9 cellular contexts compared by ENCODE assay signal in the genomic region with DNA sequence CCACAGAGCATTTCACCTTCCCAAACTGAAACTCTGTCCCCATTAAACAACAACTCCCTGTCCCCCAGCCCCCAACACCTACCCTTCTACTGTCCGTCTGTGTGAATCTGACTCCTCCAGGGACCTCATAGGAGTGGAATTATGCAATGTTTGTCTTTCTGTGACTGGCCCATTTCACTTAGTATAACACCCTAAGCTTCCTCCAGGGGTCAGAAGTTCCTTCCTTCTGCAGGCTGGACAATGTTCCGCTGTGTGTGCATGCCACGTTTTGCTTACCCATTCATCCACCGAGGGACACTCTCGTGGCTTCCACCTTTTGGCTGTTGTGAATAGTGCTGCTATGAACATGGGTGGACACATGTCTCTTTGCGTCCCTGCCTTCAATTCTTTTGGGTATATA. TPM values are rescaled to one million over a fixed set of nuclear protein-coding genes. Genes with fewer than 3 reads are reported as not detected.
DNase-seq lines count a peak whose midpoint lies in the region; ATAC-seq, FAIRE-seq and TF ChIP-seq lines count a peak whose summit lies in the region.
"Had no signal": no experiment of that assay in that cellular context is flagged by ENCODE, and none has a peak within 500 bp of the region (broad histone marks: within the 10 kb centered on the region; RNA-seq: fewer than 3 reads in every experiment).

No MANE protein-coding gene starts in this region.

- POLR2A ChIA-PET in CD4-positive, alpha-beta T cell (lab: Charles Lee), result no interaction called here

- peak overlapping the region; percentile 98 for H3K27ac Mint-ChIP-seq in CD4-positive, alpha-beta T cell
- H3K27ac Mint-ChIP-seq in chondrocyte (ENCODE audit: unreplicated experiment), result no peak overlapping the region

- intact Hi-C loops in CD4-positive, alpha-beta T cell (cut with DNase I, micrococcal nuclease), result no loop called here

- H3K4me1 ChIP-seq in liver (ENCODE audit: control insufficient read depth in 4 of 4, insufficient read depth in 4 of 4, low read length in 3 of 4), result peaks cover 0 to 12% (median 2%) of the 10 kb centered on the region in 4 donors

- no peak for FAIRE-seq in H54 (lab: Jason Lieb, UNC)
- FAIRE-seq: endometrium had no signal

- peak overlapping the region; percentile 45 for H3K4me3 Mint-ChIP-seq in CD4-positive, alpha-beta T cell
- H3K4me3 Mint-ChIP-seq in chondrocyte (ENCODE audit: unreplicated experiment), result no peak overlapping the region

- ATAC-seq in CD4-positive, alpha-beta T cell (ENCODE audit: poor library complexity), result no peak
- ATAC-seq in GM21381 (IDR thresholded peaks at IDR 0.05; ENCODE audit: unreplicated experiment), result no peak

- no peak for TF ChIP-seq POLR2A in H54 (IDR thresholded peaks at IDR 0.05; ENCODE audit: low read depth, low read length)

- no peak for DNase-seq in CD4-positive, alpha-beta T cell
- DNase-seq in LNCaP clone FGC (ENCODE audit: low read depth), result peak; percentile 27
- DNase-seq in chondrocyte (ENCODE audit: low spot score), result no peak
- DNase-seq in NCI-H1417 treated with DMSO at 0.1 percent for 48 hours (lab: John Stamatoyannopoulos, UW), result no peak
- DNase-seq in stimulated activated naive CD4-positive, alpha-beta T cell (lab: John Stamatoyannopoulos, UW), result no peak
- no peak for DNase-seq in H54 (ENCODE audit: insufficient read length, low spot score)

- H3K9ac ChIP-seq in liver (ENCODE audit: low read depth in 1 of 2, low read length in 2 of 2), result no peak overlapping the region

- no peak for TF ChIP-seq CTCF in CD4-positive, alpha-beta T cell (IDR thresholded peaks at IDR 0.05)
- TF ChIP-seq CTCF in LNCaP clone FGC (IDR thresholded peaks at IDR 0.05; ENCODE audit: control insufficient read depth, extremely low read depth, insufficient read depth) (peak; percentile 44), chondrocyte (IDR thresholded peaks at IDR 0.05) (peak; percentile 67), liver (IDR thresholded peaks at IDR 0.05; ENCODE audit: low read depth, low read length, missing input control) (peak; percentile 28)

- peak; percentile 76 to 78 for TF ChIP-seq RAD21 in liver (IDR thresholded peaks at IDR 0.05)

- peak overlapping the region; percentile 47 for H3K27ac ChIP-seq in CD4-positive, alpha-beta T cell (ENCODE audit: low read depth, low read length)
- no peak overlapping the region for H3K27ac ChIP-seq in liver (ENCODE audit: low read depth in 1 of 2, low read length in 2 of 2)

- CTCF ChIA-PET in CD4-positive, alpha-beta T cell (lab: Charles Lee), result no interaction called here

- WGBS in liver, result 29% methylated on average over 6 of the region's 6 CpGs

- H3K9me3 ChIP-seq in CD4-positive, alpha-beta T cell (ENCODE audit: control insufficient read depth, low read length), result no peaks in the 10 kb centered on the region
- no peaks in the 10 kb centered on the region for H3K9me3 ChIP-seq in liver (ENCODE audit: control insufficient read depth in 4 of 4, low read length in 3 of 4)

- H3K9me3 Mint-ChIP-seq in CD4-positive, alpha-beta T cell, result peaks cover 8% of the 10 kb centered on the region
- H3K9me3 Mint-ChIP-seq in chondrocyte (ENCODE audit: low read depth), result no peaks in the 10 kb centered on the region

- peaks cover 0 to 8% (median 0%) of the 10 kb centered on the region in 4 donors for H3K36me3 ChIP-seq in liver (ENCODE audit: control insufficient read depth in 4 of 4, insufficient read depth in 3 of 4, low read depth in 1 of 4, low read length in 3 of 4)

- H3K27me3 ChIP-seq in CD4-positive, alpha-beta T cell (ENCODE audit: control insufficient read depth, insufficient read depth, low read length), result no peaks in the 10 kb centered on the region
- no peaks in the 10 kb centered on the region for H3K27me3 ChIP-seq in liver (ENCODE audit: control insufficient read depth in 4 of 4, insufficient read depth in 4 of 4, low read length in 3 of 4)

- H3K4me3 ChIP-seq in LNCaP clone FGC (ENCODE audit: low read depth, low read length), result no peak overlapping the region
- no peak overlapping the region for H3K4me3 ChIP-seq in liver (ENCODE audit: low read depth in 1 of 3, low read length in 3 of 3)

- no peaks in the 10 kb centered on the region for H3K27me3 Mint-ChIP-seq in CD4-positive, alpha-beta T cell
- H3K27me3 Mint-ChIP-seq in chondrocyte (ENCODE audit: low read depth), result no peaks in the 10 kb centered on the region

- H3K36me3 Mint-ChIP-seq in CD4-positive, alpha-beta T cell (ENCODE audit: low read depth), result peaks cover 22% of the 10 kb centered on the region
- H3K36me3 Mint-ChIP-seq in chondrocyte (ENCODE audit: low read depth), result peaks cover 47% of the 10 kb centered on the region

- H3K4me1 Mint-ChIP-seq in CD4-positive, alpha-beta T cell (ENCODE audit: low read depth), result peaks cover 62% of the 10 kb centered on the region
- H3K4me1 Mint-ChIP-seq in chondrocyte (ENCODE audit: low read depth), result peaks cover 9% of the 10 kb centered on the region

TF ChIP-seq in liver, 16 proteins besides CTCF, POLR2A, EP300 and RAD21:
- TF ChIP-seq, protein P1, sequence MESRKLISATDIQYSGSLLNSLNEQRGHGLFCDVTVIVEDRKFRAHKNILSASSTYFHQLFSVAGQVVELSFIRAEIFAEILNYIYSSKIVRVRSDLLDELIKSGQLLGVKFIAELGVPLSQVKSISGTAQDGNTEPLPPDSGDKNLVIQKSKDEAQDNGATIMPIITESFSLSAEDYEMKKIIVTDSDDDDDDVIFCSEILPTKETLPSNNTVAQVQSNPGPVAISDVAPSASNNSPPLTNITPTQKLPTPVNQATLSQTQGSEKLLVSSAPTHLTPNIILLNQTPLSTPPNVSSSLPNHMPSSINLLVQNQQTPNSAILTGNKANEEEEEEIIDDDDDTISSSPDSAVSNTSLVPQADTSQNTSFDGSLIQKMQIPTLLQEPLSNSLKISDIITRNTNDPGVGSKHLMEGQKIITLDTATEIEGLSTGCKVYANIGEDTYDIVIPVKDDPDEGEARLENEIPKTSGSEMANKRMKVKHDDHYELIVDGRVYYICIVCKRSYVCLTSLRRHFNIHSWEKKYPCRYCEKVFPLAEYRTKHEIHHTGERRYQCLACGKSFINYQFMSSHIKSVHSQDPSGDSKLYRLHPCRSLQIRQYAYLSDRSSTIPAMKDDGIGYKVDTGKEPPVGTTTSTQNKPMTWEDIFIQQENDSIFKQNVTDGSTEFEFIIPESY (IDR thresholded peaks at IDR 0.05), result no peak
- TF ChIP-seq HNF4A (conservative IDR thresholded peaks at IDR 0.05), result peak; percentile 35 to 51
- TF ChIP-seq RXRA (IDR thresholded peaks at IDR 0.05), result peak in 1 of 2 donors; percentile 34
- TF ChIP-seq YY1 (IDR thresholded peaks at IDR 0.05), result no peak
- no peak for TF ChIP-seq TAF1 (conservative IDR thresholded peaks at IDR 0.05)
- TF ChIP-seq, protein P2, sequence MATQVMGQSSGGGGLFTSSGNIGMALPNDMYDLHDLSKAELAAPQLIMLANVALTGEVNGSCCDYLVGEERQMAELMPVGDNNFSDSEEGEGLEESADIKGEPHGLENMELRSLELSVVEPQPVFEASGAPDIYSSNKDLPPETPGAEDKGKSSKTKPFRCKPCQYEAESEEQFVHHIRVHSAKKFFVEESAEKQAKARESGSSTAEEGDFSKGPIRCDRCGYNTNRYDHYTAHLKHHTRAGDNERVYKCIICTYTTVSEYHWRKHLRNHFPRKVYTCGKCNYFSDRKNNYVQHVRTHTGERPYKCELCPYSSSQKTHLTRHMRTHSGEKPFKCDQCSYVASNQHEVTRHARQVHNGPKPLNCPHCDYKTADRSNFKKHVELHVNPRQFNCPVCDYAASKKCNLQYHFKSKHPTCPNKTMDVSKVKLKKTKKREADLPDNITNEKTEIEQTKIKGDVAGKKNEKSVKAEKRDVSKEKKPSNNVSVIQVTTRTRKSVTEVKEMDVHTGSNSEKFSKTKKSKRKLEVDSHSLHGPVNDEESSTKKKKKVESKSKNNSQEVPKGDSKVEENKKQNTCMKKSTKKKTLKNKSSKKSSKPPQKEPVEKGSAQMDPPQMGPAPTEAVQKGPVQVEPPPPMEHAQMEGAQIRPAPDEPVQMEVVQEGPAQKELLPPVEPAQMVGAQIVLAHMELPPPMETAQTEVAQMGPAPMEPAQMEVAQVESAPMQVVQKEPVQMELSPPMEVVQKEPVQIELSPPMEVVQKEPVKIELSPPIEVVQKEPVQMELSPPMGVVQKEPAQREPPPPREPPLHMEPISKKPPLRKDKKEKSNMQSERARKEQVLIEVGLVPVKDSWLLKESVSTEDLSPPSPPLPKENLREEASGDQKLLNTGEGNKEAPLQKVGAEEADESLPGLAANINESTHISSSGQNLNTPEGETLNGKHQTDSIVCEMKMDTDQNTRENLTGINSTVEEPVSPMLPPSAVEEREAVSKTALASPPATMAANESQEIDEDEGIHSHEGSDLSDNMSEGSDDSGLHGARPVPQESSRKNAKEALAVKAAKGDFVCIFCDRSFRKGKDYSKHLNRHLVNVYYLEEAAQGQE (IDR thresholded peaks at IDR 0.05), result no peak
- TF ChIP-seq SP1 (IDR thresholded peaks at IDR 0.05), result peak; percentile 42
- TF ChIP-seq, protein P3, sequence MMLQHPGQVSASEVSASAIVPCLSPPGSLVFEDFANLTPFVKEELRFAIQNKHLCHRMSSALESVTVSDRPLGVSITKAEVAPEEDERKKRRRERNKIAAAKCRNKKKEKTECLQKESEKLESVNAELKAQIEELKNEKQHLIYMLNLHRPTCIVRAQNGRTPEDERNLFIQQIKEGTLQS (IDR thresholded peaks at IDR 0.05), result no peak
- TF ChIP-seq, protein P4, sequence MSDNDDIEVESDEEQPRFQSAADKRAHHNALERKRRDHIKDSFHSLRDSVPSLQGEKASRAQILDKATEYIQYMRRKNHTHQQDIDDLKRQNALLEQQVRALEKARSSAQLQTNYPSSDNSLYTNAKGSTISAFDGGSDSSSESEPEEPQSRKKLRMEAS (IDR thresholded peaks at IDR 0.05), result no peak
- no peak for TF ChIP-seq EGR1 (IDR thresholded peaks at IDR 0.05; ENCODE audit: low read depth in 2 of 2)
- TF ChIP-seq JUND (IDR thresholded peaks at IDR 0.05), result no peak
- no peak for TF ChIP-seq HNF4G (IDR thresholded peaks at IDR 0.05)
- no peak for TF ChIP-seq FOXA1 (IDR thresholded peaks at IDR 0.05)
- no peak for TF ChIP-seq GABPA (IDR thresholded peaks at IDR 0.05 in 1 of 2, conservative IDR thresholded peaks at IDR 0.05 in 1 of 2)
- TF ChIP-seq FOXA2 (IDR thresholded peaks at IDR 0.05), result peak; percentile 29
- TF ChIP-seq NR2F2 (IDR thresholded peaks at IDR 0.05), result peak; percentile 66

RNA-seq across cellular contexts. Expression of a gene that starts 37.6 kb away (rescaled TPM):
- total RNA-seq in CD4-positive, alpha-beta T cell, result 10 to 100 TPM; 17.4 to 19.3 TPM
- total RNA-seq in chondrocyte (25.1 to 31.6 TPM (median 30.1 TPM) in 3 replicates), liver (100 to 1,000 TPM in 1 of 2 donors, 10 to 100 TPM in 1; 79.7 to 261 TPM)
- polyA plus RNA-seq in liver, result 100 to 1,000 TPM; 213 to 478 TPM
